Comparison of ENCODE assay signal across 1 cellular context in the genomic region with DNA sequence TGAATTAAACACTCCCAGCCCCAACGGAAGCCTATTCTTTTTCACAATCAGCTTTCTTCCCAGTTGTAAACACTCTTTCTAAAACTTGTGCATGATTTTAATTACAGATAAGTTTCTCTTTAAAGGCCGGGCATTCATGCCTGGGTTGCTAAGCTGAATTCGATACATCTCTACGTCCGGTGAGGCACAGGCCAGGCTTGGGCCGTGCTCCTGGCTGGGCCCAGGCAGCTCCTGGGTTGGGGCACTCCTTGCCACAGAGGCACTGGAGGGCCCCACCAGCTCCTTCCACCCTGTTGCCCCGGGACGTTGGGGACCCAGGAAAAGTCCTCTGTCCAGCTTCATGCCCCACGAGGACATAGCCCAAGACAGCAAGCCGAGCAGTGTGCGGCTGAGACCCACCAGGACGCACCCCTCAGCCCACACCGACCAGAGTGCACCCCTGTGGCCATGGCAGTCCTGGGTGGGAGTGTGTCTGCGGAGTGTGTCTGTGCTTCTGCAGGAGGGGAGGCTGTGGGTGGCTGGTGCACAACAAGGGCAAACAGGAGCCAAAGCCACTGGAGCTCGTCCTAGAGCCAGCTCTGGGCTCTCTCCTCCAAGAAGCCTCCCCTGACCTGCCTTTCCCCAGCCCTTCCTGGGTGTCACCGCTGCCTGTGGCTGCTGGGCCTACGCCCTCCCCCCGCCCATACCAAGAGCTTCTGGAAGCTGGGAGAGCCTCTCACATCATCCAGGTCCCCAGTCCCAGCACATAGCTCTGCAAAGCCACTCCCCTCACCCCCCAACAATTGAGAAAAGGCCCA.
TF ChIP-seq lines count a peak whose summit lies in the region.

No MANE protein-coding gene starts in this region.

TF ChIP-seq in SK-N-SH treated with all-trans-retinoic acid at 6 μM for 48 hours, 23 proteins besides CTCF, POLR2A, EP300 and RAD21 (continued from another document):
- TF ChIP-seq CSRNP3 (CRISPR knock-in tag; IDR thresholded peaks at IDR 0.05) (no peak), PPARA (CRISPR knock-in tag; IDR thresholded peaks at IDR 0.05; ENCODE audit: borderline replicate concordance) (no peak), ZC3H10 (CRISPR knock-in tag; IDR thresholded peaks at IDR 0.05) (no peak), BACH2 (CRISPR knock-in tag; IDR thresholded peaks at IDR 0.05; ENCODE audit: borderline replicate concordance) (no peak)
